In the genomic region with DNA sequence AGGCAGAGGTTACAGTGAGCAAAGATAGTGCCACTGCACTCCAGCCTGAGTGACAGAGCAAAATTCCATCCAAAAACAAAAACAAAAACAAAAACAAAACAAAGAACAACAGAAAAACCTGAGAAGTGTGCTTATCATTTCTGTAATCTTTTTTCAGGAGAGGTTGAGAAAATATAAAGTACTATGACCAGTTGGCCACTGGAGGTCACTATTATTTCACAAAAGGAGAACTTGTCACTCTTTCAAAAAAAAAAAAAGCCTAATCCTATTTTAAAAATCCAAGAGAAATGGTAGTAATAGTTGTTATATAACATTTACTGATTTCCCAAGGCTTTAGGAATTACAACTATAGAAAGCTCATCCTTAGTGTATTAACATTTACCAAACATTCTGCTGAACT, we compare ENCODE assay signal across 8 cellular contexts. TPM values are rescaled to one million over a fixed set of nuclear protein-coding genes. Genes with fewer than 3 reads are reported as not detected.
DNase-seq lines count a peak whose midpoint lies in the region; ATAC-seq and TF ChIP-seq lines count a peak whose summit lies in the region.

No MANE protein-coding gene starts in this region.

- H3K27me3 ChIP-seq in PC-9 (ENCODE audit: insufficient read depth, low read depth): no peaks in the 10 kb centered on the region

- H3K4me3 ChIP-seq in AG09309 (ENCODE audit: control insufficient read depth, low read depth, low read length) (no peak overlapping the region), PC-9 (no peak overlapping the region), fibroblast of the aortic adventitia (ENCODE audit: low read depth, low read length) (no peak overlapping the region)

- DNase-seq in AG09309 (ENCODE audit: low read depth): peak; percentile 25
- peak; percentile 27 for DNase-seq in H4 (ENCODE audit: low spot score)
- no peak for DNase-seq in PC-9
- DNase-seq in fibroblast of the aortic adventitia (ENCODE audit: low read depth): peak; percentile 73
- peak; percentile 76 for DNase-seq in superior temporal gyrus (ENCODE audit: extremely low spot score)
- DNase-seq in activated CD4-positive, alpha-beta T cell treated with anti-CD3 and anti-CD28 coated beads, Interleukin-2, amount 50 U/mL, for 1 hour: no peak
- DNase-seq in Right ventricle myocardium inferior (ENCODE audit: missing footprints): no peak

- no peak overlapping the region for H2AFZ ChIP-seq in PC-9

- H3K9me3 ChIP-seq in PC-9 (ENCODE audit: insufficient read depth, low read depth): no peaks in the 10 kb centered on the region

- H3K4me1 ChIP-seq in PC-9 (replicated peaks; ENCODE audit: insufficient read depth): no peaks in the 10 kb centered on the region

- no peak for ATAC-seq in Right ventricle myocardium inferior
- ATAC-seq in GM21447 (IDR thresholded peaks at IDR 0.05; ENCODE audit: unreplicated experiment): no peak

- CTCF ChIA-PET in PC-9 (lab: Charles Lee): no interaction called here

- POLR2A ChIA-PET in PC-9 (lab: Charles Lee; ENCODE audit: unreplicated experiment): no interaction called here

- no peaks in the 10 kb centered on the region for H4K20me1 ChIP-seq in PC-9 (ENCODE audit: insufficient read depth)

- H3K9me2 ChIP-seq in PC-9 (ENCODE audit: insufficient read depth): no peaks in the 10 kb centered on the region

- no peaks in the 10 kb centered on the region for H3K79me2 ChIP-seq in PC-9 (ENCODE audit: low read depth)

- no peak overlapping the region for H3K4me2 ChIP-seq in PC-9

- no peaks in the 10 kb centered on the region for H3K36me3 ChIP-seq in PC-9 (ENCODE audit: low read depth)

- no TSS peak for BruUV-seq in PC-9 (replicated peaks; lab: Mats Ljungman, UMichigan)

- peak; percentile 34 for TF ChIP-seq CTCF in AG09309 (IDR thresholded peaks at IDR 0.05; ENCODE audit: control insufficient read depth, insufficient read depth, low read depth, low read length, missing control alignments)
- peak; percentile 73 for TF ChIP-seq CTCF in PC-9 (conservative IDR thresholded peaks at IDR 0.05)
- peak; percentile 44 for TF ChIP-seq CTCF in fibroblast of the aortic adventitia (IDR thresholded peaks at IDR 0.05; ENCODE audit: insufficient read depth, low read length)

- no peaks in the 10 kb centered on the region for H3F3A ChIP-seq in PC-9 (ENCODE audit: insufficient read depth, low read depth)

- intact Hi-C loops in PC-9 (cut with micrococcal nuclease; ENCODE audit: unreplicated experiment) (loop anchor here (1.0 to 10.0 kb wide), 5 partner anchors 147 to 1929 kb away; no protein-coding TSS in a partner anchor), Right ventricle myocardium inferior (cut with DNase I) (loop anchor here (5.0 to 10.0 kb wide), 3 partner anchors 64 to 1687 kb away; a partner anchor contains a TSS)

- H3K27ac ChIP-seq in PC-9: no peak overlapping the region

RNA-seq across cellular contexts. Expression of a gene that starts 24.9 kb away (rescaled TPM):
- total RNA-seq in H4 (2014; rRNA removed; shearing (Covaris generic)): 2.4 and 3.1 TPM in 2 replicates
- total RNA-seq in PC-9 (2021): 0.15 and 0.75 TPM in 2 replicates
- total RNA-seq in fibroblast of the aortic adventitia (ENCODE audit: low replicate concordance): 0.57 and 0.99 TPM in 2 replicates
- 56.1 TPM for total RNA-seq in Right ventricle myocardium inferior

Comparison
In these comparisons a context has a peak if more than half of its experiments do, and no peak if none do; other contexts are left out.
1. DNase-seq: peak in AG09309 (single experiment), H4 (single experiment), fibroblast of the aortic adventitia (single experiment) and superior temporal gyrus (single experiment); none in PC-9 (0 of 2), activated CD4-positive, alpha-beta T cell treated with anti-CD3 and anti-CD28 coated beads, Interleukin-2, amount 50 U/mL, for 1 hour (single experiment) and Right ventricle myocardium inferior (single experiment).
2. RNA of a gene that starts 24.9 kb away (total RNA-seq): 56.1 TPM in Right ventricle myocardium inferior (single experiment); 2.4 to 3.1 TPM in H4, 0.57 to 0.99 TPM in fibroblast of the aortic adventitia and 0.15 to 0.75 TPM in PC-9; every median in the first group is over 10 times any median in the second.
3. Peak in every context shown above with its lines, with median percentiles within 50 percentile points of each other: CTCF ChIP-seq.